ENCODE assay signal across 1 cellular context in genomic region chr4:165301833-165302232, GRCh38.
TF ChIP-seq lines count a peak whose summit lies in the region.

No MANE protein-coding gene starts in this region.

TF ChIP-seq in GM12878, 131 proteins besides CTCF, POLR2A, EP300 and RAD21 (continued from another document):
- 0 out of 2 replicates have a peak, but pooled peaks have one; percentile 26 for TF ChIP-seq MLLT1 (IDR thresholded peaks at IDR 0.05)
- TF ChIP-seq IKZF2 (IDR thresholded peaks at IDR 0.05), result peak in 1 of 2 experiments; percentile 35; a peak in 1 of 4 replicates
- peak; percentile 19; the same call in 1 of the 2 replicates for TF ChIP-seq FOXM1 (IDR thresholded peaks at IDR 0.05; ENCODE audit: low read depth, low read length)
- 0 out of 2 replicates have a peak, but pooled peaks have one; percentile 32 for TF ChIP-seq ATF7 (IDR thresholded peaks at IDR 0.05; ENCODE audit: low read depth)
- TF ChIP-seq NBN (IDR thresholded peaks at IDR 0.05), result 0 out of 2 replicates have a peak, but pooled peaks have one; percentile 39
- peak; percentile 81 for TF ChIP-seq RUNX3 (IDR thresholded peaks at IDR 0.05; ENCODE audit: low read length)
